ENCODE assay signal across 21 cellular contexts in the genomic region with DNA sequence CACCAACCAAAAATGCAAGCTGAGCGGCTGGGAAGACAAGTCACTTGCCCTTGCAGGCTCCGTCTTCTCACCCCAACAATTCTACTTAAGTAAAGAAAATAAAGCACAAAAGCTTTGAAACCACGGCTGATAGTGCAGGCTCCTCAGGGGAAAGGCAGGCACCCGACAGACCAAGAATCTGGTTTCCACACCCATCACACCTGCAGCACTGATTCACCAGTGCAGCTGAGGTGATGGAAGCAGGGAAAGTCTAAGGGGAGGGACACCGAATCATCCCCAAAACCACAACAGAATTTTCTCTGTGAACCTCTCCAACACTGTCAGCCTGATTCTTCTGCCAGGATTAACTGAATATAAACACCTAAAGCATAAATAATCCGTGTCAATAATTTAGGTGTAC.
"Had no signal": no experiment of that assay in that cellular context is flagged by ENCODE, and none has a peak within 500 bp of the region (broad histone marks: within the 10 kb centered on the region; RNA-seq: fewer than 3 reads in every experiment).

No MANE protein-coding gene starts in this region.

- H3K27ac ChIP-seq: coronary artery, gastrocnemius medialis, left ventricle myocardium inferior, lower lobe of right lung, pancreas, stomach, thoracic aorta, transverse colon had no signal

- DNase-seq: effector CD4-positive, alpha-beta T cell; endodermal cell; gastrocnemius medialis; left cardiac atrium; left ventricle myocardium inferior; lower lobe of right lung; mesenchymal stem cell; naive B cell; occipital lobe; pancreas; right cardiac atrium; small intestine; stimulated activated CD4-positive, alpha-beta T cell treated with anti-CD3 and anti-CD28 coated beads, Interleukin-12 subunit alpha, Interleukin-12 subunit beta, amount 100 ng/mL, for 4 hours; stimulated activated naive CD4-positive, alpha-beta T cell; stomach; substantia nigra; transverse colon had no signal

- H3K27me3 ChIP-seq: gastrocnemius medialis, pancreas, transverse colon had no signal

- H3K4me3 ChIP-seq: coronary artery, gastrocnemius medialis, left ventricle myocardium inferior, lower lobe of right lung, pancreas, stomach, thoracic aorta, transverse colon had no signal

- H3K36me3 ChIP-seq: gastrocnemius medialis, left ventricle myocardium inferior, lower lobe of right lung, pancreas, stomach, thoracic aorta, transverse colon had no signal

- H3K4me1 ChIP-seq: gastrocnemius medialis, left ventricle myocardium inferior, lower lobe of right lung, pancreas, stomach, transverse colon had no signal

- H3K9me3 ChIP-seq: gastrocnemius medialis, lower lobe of right lung, pancreas, thoracic aorta had no signal

- FAIRE-seq: endothelial cell of umbilical vein, keratinocyte, pancreas, small intestine had no signal
